ENCODE assay signal across 14 cellular contexts in the genomic region with DNA sequence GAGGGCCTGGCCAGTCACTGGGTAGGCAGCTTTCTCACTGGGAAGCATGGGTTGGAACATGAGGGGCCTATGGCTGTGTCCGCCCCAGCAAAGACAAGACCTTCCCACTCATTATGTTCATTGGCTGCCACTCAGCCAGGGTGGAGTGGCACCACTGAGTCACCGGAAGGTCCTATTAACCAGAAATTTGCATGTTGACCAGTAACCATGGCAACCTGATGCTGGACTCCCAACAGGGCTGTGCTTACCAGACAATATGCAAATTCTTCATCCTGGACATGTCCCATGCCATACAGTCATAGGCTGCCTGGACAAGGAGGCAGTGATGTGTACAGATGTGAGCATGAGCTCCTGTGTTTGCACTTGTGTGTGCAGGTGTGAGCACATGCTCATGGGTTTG.
DNase-seq lines count a peak whose midpoint lies in the region; ATAC-seq, FAIRE-seq and TF ChIP-seq lines count a peak whose summit lies in the region.
"Had no signal": no experiment of that assay in that cellular context is flagged by ENCODE, and none has a peak within 500 bp of the region (broad histone marks: within the 10 kb centered on the region; RNA-seq: fewer than 3 reads in every experiment).

No MANE protein-coding gene starts in this region.

- no peak overlapping the region for H3K23ac ChIP-seq in IMR-90 (ENCODE audit: low read depth, low read length)

- H3K4ac ChIP-seq in IMR-90 (ENCODE audit: low read depth, low read length): no peak overlapping the region

- H3K36me3 ChIP-seq in IMR-90 (ENCODE audit: control insufficient read depth, insufficient read depth, low read length) (no peaks in the 10 kb centered on the region), esophagus muscularis mucosa (no peaks in the 10 kb centered on the region)
- H3K36me3 ChIP-seq: transverse colon had no signal

- H3K9me3 Mint-ChIP-seq in activated CD4-positive, alpha-beta memory T cell treated with anti-CD3 and anti-CD28 coated beads for 36 hours: no peaks in the 10 kb centered on the region
- H3K9me3 Mint-ChIP-seq: activated CD4-positive, alpha-beta T cell treated with anti-CD3 and anti-CD28 coated beads, Interleukin-2, amount 10 ng/mL, durations not matched to agents 24 days and 14 days; activated naive CD8-positive, alpha-beta T cell treated with anti-CD3 and anti-CD28 coated beads, Interleukin-2, amount 10 ng/mL, durations not matched to agents 7 days and 5 days had no signal

- H3K9ac ChIP-seq in IMR-90 (ENCODE audit: low read depth, low read length): no peak overlapping the region

- no peak overlapping the region for H2BK5ac ChIP-seq in IMR-90 (ENCODE audit: low read depth, low read length, poor library complexity, severe bottlenecking)

- no peak overlapping the region for H2AK9ac ChIP-seq in IMR-90 (replicated peaks; ENCODE audit: low read depth, low read length, poor library complexity)

- no peak overlapping the region for H3K4me3 ChIP-seq in IMR-90 (ENCODE audit: insufficient read depth, low read depth, low read length)
- H3K4me3 ChIP-seq in esophagus muscularis mucosa: no peak overlapping the region
- H3K4me3 ChIP-seq: transverse colon had no signal

- in situ Hi-C loops in IMR-90 (cut with MboI; ENCODE audit: low sequenced_read_pairs): no loop called here

- TF ChIP-seq RAD21 in IMR-90 (IDR thresholded peaks at IDR 0.05; ENCODE audit: low read length): no peak

- no peak overlapping the region for H2AFZ ChIP-seq in IMR-90 (replicated peaks; ENCODE audit: low read length, poor library complexity)

- no peaks in the 10 kb centered on the region for H3K27me3 Mint-ChIP-seq in activated CD4-positive, alpha-beta memory T cell treated with anti-CD3 and anti-CD28 coated beads for 36 hours

- H3K27me3 ChIP-seq in IMR-90 (ENCODE audit: control insufficient read depth, insufficient read depth, low read length) (peaks cover 73% of the 10 kb centered on the region), esophagus muscularis mucosa (no peaks in the 10 kb centered on the region)
- H3K27me3 ChIP-seq: transverse colon had no signal

- TF ChIP-seq CTCF in IMR-90 (conservative IDR thresholded peaks at IDR 0.05; ENCODE audit: low read depth, low read length): no peak
- no peak for TF ChIP-seq CTCF in esophagus muscularis mucosa (IDR thresholded peaks at IDR 0.05)

- no peak overlapping the region for H2AK5ac ChIP-seq in IMR-90 (ENCODE audit: low read depth, low read length)

- no peak overlapping the region for H4K8ac ChIP-seq in IMR-90 (ENCODE audit: low read depth in 2 of 2, low read length in 2 of 2)

- no peaks in the 10 kb centered on the region for H3K4me1 Mint-ChIP-seq in activated CD4-positive, alpha-beta memory T cell treated with anti-CD3 and anti-CD28 coated beads for 36 hours (ENCODE audit: low read depth)
- H3K4me1 Mint-ChIP-seq: activated CD4-positive, alpha-beta T cell treated with anti-CD3 and anti-CD28 coated beads, Interleukin-2, amount 10 ng/mL, durations not matched to agents 24 days and 14 days; activated naive CD8-positive, alpha-beta T cell treated with anti-CD3 and anti-CD28 coated beads, Interleukin-2, amount 10 ng/mL, durations not matched to agents 7 days and 5 days had no signal

- no peak overlapping the region for H2BK120ac ChIP-seq in IMR-90 (ENCODE audit: low read depth, low read length)

- no peak overlapping the region for H4K5ac ChIP-seq in IMR-90 (ENCODE audit: low read depth, low read length)

- no CpG with 5 or more reads among the region's 2 CpGs for WGBS in IMR-90 (ENCODE audit: extremely low coverage in 2 of 2, insufficient read length in 1 of 2), 2 experiments
- no CpG with 5 or more reads among the region's 2 CpGs for WGBS in esophagus muscularis mucosa

- no peaks in the 10 kb centered on the region for H3K36me3 Mint-ChIP-seq in activated CD4-positive, alpha-beta memory T cell treated with anti-CD3 and anti-CD28 coated beads for 36 hours
- H3K36me3 Mint-ChIP-seq: activated naive CD8-positive, alpha-beta T cell treated with anti-CD3 and anti-CD28 coated beads, Interleukin-2, amount 10 ng/mL, durations not matched to agents 7 days and 5 days had no signal

- CTCF ChIA-PET in IMR-90 (lab: Yijun Ruan, JAX): interaction anchor here (2.6 kb wide), 1 partner anchor 75 kb away, joined by 11 read pairs; no protein-coding TSS in a partner anchor
- CTCF ChIA-PET in activated CD4-positive, alpha-beta memory T cell treated with anti-CD3 and anti-CD28 coated beads for 36 hours (lab: Charles Lee): interaction anchor here (0.6 to 10.1 kb wide), 10 partner anchors 9 to 958 kb away, joined by 3 to 137 read pairs (median 4); no protein-coding TSS in a partner anchor

- BruUV-seq in IMR-90 (replicated peaks; lab: Mats Ljungman, UMichigan): no TSS peak

- no peak for ATAC-seq in IMR-90 (ENCODE audit: low read depth)

- H3K4me3 Mint-ChIP-seq in activated CD4-positive, alpha-beta memory T cell treated with anti-CD3 and anti-CD28 coated beads for 36 hours: no peak overlapping the region
- H3K4me3 Mint-ChIP-seq: activated CD4-positive, alpha-beta T cell treated with anti-CD3 and anti-CD28 coated beads, Interleukin-2, amount 10 ng/mL, durations not matched to agents 24 days and 14 days; activated naive CD8-positive, alpha-beta T cell treated with anti-CD3 and anti-CD28 coated beads, Interleukin-2, amount 10 ng/mL, durations not matched to agents 7 days and 5 days; B cell had no signal

- POLR2A ChIA-PET in IMR-90 (lab: Charles Lee; ENCODE audit: unreplicated experiment): no interaction called here
- POLR2A ChIA-PET in activated CD4-positive, alpha-beta memory T cell treated with anti-CD3 and anti-CD28 coated beads for 36 hours (lab: Charles Lee): interaction anchor here (0.9 kb wide), 1 partner anchor 13 kb away, joined by 3 read pairs; no protein-coding TSS in a partner anchor

- TF ChIP-seq POLR2A in IMR-90 (IDR thresholded peaks at IDR 0.05; ENCODE audit: low read depth, low read length): no peak
- TF ChIP-seq POLR2A in esophagus muscularis mucosa (IDR thresholded peaks at IDR 0.05; ENCODE audit: low read depth): no peak

- no peak for TF ChIP-seq EP300 in esophagus muscularis mucosa (IDR thresholded peaks at IDR 0.05)

- no peak overlapping the region for H2BK15ac ChIP-seq in IMR-90 (ENCODE audit: low read depth, low read length)

- H3K56ac ChIP-seq in IMR-90 (ENCODE audit: extremely low read depth, insufficient read depth, low read length): no peak overlapping the region

- H3K18ac ChIP-seq in IMR-90 (ENCODE audit: low read depth, low read length): no peak overlapping the region

- H3K79me1 ChIP-seq in IMR-90 (ENCODE audit: low read depth in 1 of 2, low read length in 2 of 2): no peaks in the 10 kb centered on the region

- FAIRE-seq in GM18507 (lab: Jason Lieb, UNC): peak; percentile 55

- DNase-seq in AG08396 (ENCODE audit: low spot score) (peak; percentile 39), GM18507 (ENCODE audit: extremely low spot score, insufficient read length, low read depth) (no peak), IMR-90 (peak; percentile 7), fibroblast of gingiva (ENCODE audit: low read depth) (peak; percentile 34), esophagus muscularis mucosa (ENCODE audit: extremely low spot score) (no peak), NCI-H2107 treated with DMSO at 0.1 percent for 48 hours (lab: John Stamatoyannopoulos, UW; ENCODE audit: unreplicated experiment) (no peak)
- no peak for DNase-seq in activated CD4-positive, alpha-beta memory T cell treated with anti-CD3 and anti-CD28 coated beads for 36 hours
- DNase-seq in activated CD4-positive, CD25-positive, alpha-beta regulatory T cell treated with anti-CD3 and anti-CD28 coated beads, Interleukin-2, amount 50 U/mL, for 72 hours: no peak
- DNase-seq: activated CD4-positive, alpha-beta T cell treated with anti-CD3 and anti-CD28 coated beads, Interleukin-2, amount 10 ng/mL, durations not matched to agents 24 days and 14 days; activated naive CD8-positive, alpha-beta T cell treated with anti-CD3 and anti-CD28 coated beads, Interleukin-2, amount 10 ng/mL, durations not matched to agents 7 days and 5 days; GDM1; transverse colon had no signal

- H4K20me1 ChIP-seq in IMR-90 (ENCODE audit: insufficient read depth, low read length): no peaks in the 10 kb centered on the region

- H4K91ac ChIP-seq in IMR-90 (ENCODE audit: insufficient read depth, low read depth, low read length): no peak overlapping the region

- no peaks in the 10 kb centered on the region for H3K9me1 ChIP-seq in IMR-90 (ENCODE audit: insufficient read depth, low read length)

- H3K4me1 ChIP-seq in IMR-90 (ENCODE audit: control insufficient read depth, insufficient read depth, low read length) (no peaks in the 10 kb centered on the region), esophagus muscularis mucosa (peaks cover 8 to 22% (median 15%) of the 10 kb centered on the region in 4 donors)

- H3K9me3 ChIP-seq in IMR-90 (ENCODE audit: control insufficient read depth, insufficient read depth, low read length) (no peaks in the 10 kb centered on the region), esophagus muscularis mucosa (no peaks in the 10 kb centered on the region)
- H3K9me3 ChIP-seq: transverse colon had no signal

- no peak overlapping the region for H3K27ac Mint-ChIP-seq in activated CD4-positive, alpha-beta memory T cell treated with anti-CD3 and anti-CD28 coated beads for 36 hours
- H3K27ac Mint-ChIP-seq: activated CD4-positive, alpha-beta T cell treated with anti-CD3 and anti-CD28 coated beads, Interleukin-2, amount 10 ng/mL, durations not matched to agents 24 days and 14 days; activated naive CD8-positive, alpha-beta T cell treated with anti-CD3 and anti-CD28 coated beads, Interleukin-2, amount 10 ng/mL, durations not matched to agents 7 days and 5 days; B cell had no signal

- no peak overlapping the region for H2BK20ac ChIP-seq in IMR-90 (ENCODE audit: low read depth, low read length)

- intact Hi-C loops in IMR-90 (cut with micrococcal nuclease) (loop anchor here (5.0 kb wide), 1 partner anchor 105 kb away; no protein-coding TSS in a partner anchor), esophagus muscularis mucosa (cut with DNase I) (no loop called here)
- intact Hi-C loops in activated CD4-positive, alpha-beta memory T cell treated with anti-CD3 and anti-CD28 coated beads for 36 hours (cut with micrococcal nuclease): no loop called here

- H3K4me2 ChIP-seq in IMR-90 (ENCODE audit: low read depth, low read length): no peak overlapping the region

- dilution Hi-C loops in IMR-90 (cut with HindIII; ENCODE audit: low sequenced_read_pairs, unreplicated experiment): no loop called here

- no peak overlapping the region for H3K14ac ChIP-seq in IMR-90 (replicated peaks; ENCODE audit: low read depth, low read length)

- H3K27ac ChIP-seq in IMR-90 (ENCODE audit: insufficient read depth, low read length): no peak overlapping the region
- no peak overlapping the region for H3K27ac ChIP-seq in esophagus muscularis mucosa (replicated peaks in 1 of 4)
- H3K27ac ChIP-seq: HL-60, transverse colon had no signal

TF ChIP-seq in IMR-90, 13 proteins besides CTCF, POLR2A, EP300 and RAD21 (continues in another document):
- TF ChIP-seq SMC3 (IDR thresholded peaks at IDR 0.05; ENCODE audit: low read depth, low read length): no peak
- no peak for TF ChIP-seq FOS (IDR thresholded peaks at IDR 0.05; ENCODE audit: low read depth, low read length)
- no peak for TF ChIP-seq RCOR1 (IDR thresholded peaks at IDR 0.05; ENCODE audit: insufficient replicate concordance, low read length)

Comparison
In these comparisons a context has a peak if more than half of its experiments do, and no peak if none do; other contexts are left out.
1. DNase-seq: peak in AG08396 (single experiment), IMR-90 (single experiment) and fibroblast of gingiva (single experiment); none in GM18507 (single experiment), activated CD4-positive, alpha-beta memory T cell treated with anti-CD3 and anti-CD28 coated beads for 36 hours (single experiment), esophagus muscularis mucosa (single experiment), activated CD4-positive, CD25-positive, alpha-beta regulatory T cell treated with anti-CD3 and anti-CD28 coated beads, Interleukin-2, amount 50 U/mL, for 72 hours (single experiment) and NCI-H2107 treated with DMSO at 0.1 percent for 48 hours (single experiment).